8 cellular contexts compared by ENCODE assay signal in genomic region chr10:92239185-92239599, GRCh38. TPM values are rescaled to one million over a fixed set of nuclear protein-coding genes. Genes with fewer than 3 reads are reported as not detected.
DNase-seq lines count a peak whose midpoint lies in the region; ATAC-seq and TF ChIP-seq lines count a peak whose summit lies in the region.

No MANE protein-coding gene starts in this region.

- CTCF ChIA-PET in activated CD4-positive, alpha-beta T cell treated with anti-CD3 and anti-CD28 coated beads, Interleukin-2, amount 10 ng/mL, durations not matched to agents 7 days and 5 days (lab: Charles Lee), result interaction anchor here (1.4 kb wide), 1 partner anchor 18 kb away, joined by 3 read pairs; no protein-coding TSS in a partner anchor

- TF ChIP-seq POLR2A in breast epithelium (IDR thresholded peaks at IDR 0.05) (no peak), transverse colon (IDR thresholded peaks at IDR 0.05) (no peak)

- in situ Hi-C loops in transverse colon (cut with MboI; ENCODE audit: low pct_ligation_motif_present in 1 of 4, low pct_unique_long_range_greater_than_20kb in 1 of 4, low sequenced_read_pairs in 3 of 4), result no loop called here

- no peaks in the 10 kb centered on the region for H3K9me3 ChIP-seq in breast epithelium
- H3K9me3 ChIP-seq in lung (ENCODE audit: control insufficient read depth in 2 of 2, insufficient read depth in 1 of 2, low read length in 1 of 2), result no peaks in the 10 kb centered on the region
- no peaks in the 10 kb centered on the region for H3K9me3 ChIP-seq in transverse colon

- H3K27me3 Mint-ChIP-seq in activated CD4-positive, alpha-beta T cell treated with anti-CD3 and anti-CD28 coated beads, Interleukin-2, amount 10 ng/mL, durations not matched to agents 7 days and 5 days, result peaks cover 15% of the 10 kb centered on the region

- ATAC-seq in lung (ENCODE audit: insufficient read depth, low FRiP score) (no peak), GM18909 (IDR thresholded peaks at IDR 0.05; ENCODE audit: poor library complexity, unreplicated experiment) (no peak)

- TF ChIP-seq CTCF in breast epithelium (IDR thresholded peaks at IDR 0.05) (no peak), lung (IDR thresholded peaks at IDR 0.05; ENCODE audit: control extremely low read depth, extremely low read depth) (no peak), transverse colon (IDR thresholded peaks at IDR 0.05) (no peak)

- H3K27ac Mint-ChIP-seq in activated CD4-positive, alpha-beta T cell treated with anti-CD3 and anti-CD28 coated beads, Interleukin-2, amount 10 ng/mL, durations not matched to agents 7 days and 5 days, result peak overlapping the region; percentile 66

- no peak for TF ChIP-seq EP300 in transverse colon (IDR thresholded peaks at IDR 0.05; ENCODE audit: low read depth)

- peak overlapping the region; percentile 79 to 88 for H3K27ac ChIP-seq in breast epithelium
- H3K27ac ChIP-seq in lung (ENCODE audit: low read depth in 1 of 2, low read length in 1 of 2), result peak overlapping the region; percentile 84 to 89
- peak overlapping the region; percentile 80 to 93 (median 92) for H3K27ac ChIP-seq in transverse colon

- H3K4me1 ChIP-seq in breast epithelium, result peaks cover 0 to 7% of the 10 kb centered on the region in 2 donors
- H3K4me1 ChIP-seq in lung (ENCODE audit: control insufficient read depth in 2 of 2, insufficient read depth in 2 of 2, low read length in 2 of 2), result peaks cover 5 to 6% of the 10 kb centered on the region in 2 donors
- peaks cover 0 to 59% (median 32%) of the 10 kb centered on the region in 4 donors for H3K4me1 ChIP-seq in transverse colon

- intact Hi-C loops in breast epithelium (cut with DNase I; ENCODE audit: low total_unique reads) (no loop called here), transverse colon (cut with DNase I; ENCODE audit: low total_unique reads) (no loop called here)

- H3K36me3 Mint-ChIP-seq in activated CD4-positive, alpha-beta T cell treated with anti-CD3 and anti-CD28 coated beads, Interleukin-2, amount 10 ng/mL, durations not matched to agents 7 days and 5 days (ENCODE audit: low read depth), result peaks cover 19% of the 10 kb centered on the region

- peak overlapping the region; percentile 74 for H3K4me3 Mint-ChIP-seq in activated CD4-positive, alpha-beta T cell treated with anti-CD3 and anti-CD28 coated beads, Interleukin-2, amount 10 ng/mL, durations not matched to agents 7 days and 5 days

- H3K4me1 Mint-ChIP-seq in activated CD4-positive, alpha-beta T cell treated with anti-CD3 and anti-CD28 coated beads, Interleukin-2, amount 10 ng/mL, durations not matched to agents 7 days and 5 days, result peaks cover 34% of the 10 kb centered on the region

- no peaks in the 10 kb centered on the region for H3K9me3 Mint-ChIP-seq in activated CD4-positive, alpha-beta T cell treated with anti-CD3 and anti-CD28 coated beads, Interleukin-2, amount 10 ng/mL, durations not matched to agents 7 days and 5 days

- WGBS in lung, 2 donors, result 45 to 53% methylated on average over 27 of the region's 27 CpGs
- 20 to 43% methylated on average over 1 to 26 of the region's 27 CpGs for WGBS in transverse colon (ENCODE audit: low coverage in 1 of 2), 2 donors

- no peaks in the 10 kb centered on the region for H3K27me3 ChIP-seq in breast epithelium
- no peaks in the 10 kb centered on the region for H3K27me3 ChIP-seq in lung (ENCODE audit: control insufficient read depth, insufficient read depth)
- H3K27me3 ChIP-seq in transverse colon, result no peaks in the 10 kb centered on the region

- H3K36me3 ChIP-seq in breast epithelium, result no peaks in the 10 kb centered on the region
- peaks cover 0 to 2% of the 10 kb centered on the region in 2 donors for H3K36me3 ChIP-seq in lung (ENCODE audit: control insufficient read depth in 2 of 2, insufficient read depth in 2 of 2, low read length in 2 of 2)
- H3K36me3 ChIP-seq in transverse colon, result peaks cover 0 to under 1% (median 0%) of the 10 kb centered on the region in 4 donors

- no peak for DNase-seq in activated CD4-positive, alpha-beta T cell treated with anti-CD3 and anti-CD28 coated beads, Interleukin-2, amount 10 ng/mL, durations not matched to agents 7 days and 5 days
- no peak for DNase-seq in activated CD4-positive, alpha-beta T cell treated with anti-CD3 and anti-CD28 coated beads for 1 hour
- no peak for DNase-seq in breast epithelium (ENCODE audit: low spot score in 2 of 2)
- DNase-seq in lung (ENCODE audit: low spot score), result no peak
- no peak for DNase-seq in transverse colon
- DNase-seq in GM19238 (ENCODE audit: insufficient read length, low spot score), result no peak
- no peak for DNase-seq in NCI-H1436 (lab: John Stamatoyannopoulos, UW)

- POLR2A ChIA-PET in activated CD4-positive, alpha-beta T cell treated with anti-CD3 and anti-CD28 coated beads, Interleukin-2, amount 10 ng/mL, durations not matched to agents 7 days and 5 days (lab: Charles Lee), result no interaction called here

- H3K4me3 ChIP-seq in breast epithelium (peak overlapping the region; percentile 61 to 88 (median 81)), lung (peak overlapping the region; percentile 50), transverse colon (peak overlapping the region; percentile 59 to 81 (median 73))

RNA-seq across cellular contexts. Expression of gene CPEB3, which starts 51.7 kb away (rescaled TPM):
- 1 to 10 TPM; 2.2 to 2.6 TPM for total RNA-seq in activated CD4-positive, alpha-beta T cell treated with anti-CD3 and anti-CD28 coated beads, Interleukin-2, amount 10 ng/mL, durations not matched to agents 7 days and 5 days
- 10 to 100 TPM in 1 of 3 donors, 1 to 10 TPM in 2; 3.8 to 12.1 (median 5.2) TPM for total RNA-seq in breast epithelium
- 1 to 10 TPM; 4.3 to 5.1 TPM for total RNA-seq in lung
- 1 to 10 TPM; 1.1 to 1.3 TPM for polyA plus RNA-seq in lung
- 10 to 100 TPM; 10.9 to 24.3 (median 13.1) TPM for total RNA-seq in transverse colon

RNA-seq across cellular contexts. Expression of gene MARCHF5, which starts 51.8 kb away (rescaled TPM):
- total RNA-seq in activated CD4-positive, alpha-beta T cell treated with anti-CD3 and anti-CD28 coated beads, Interleukin-2, amount 10 ng/mL, durations not matched to agents 7 days and 5 days, result 10 to 100 TPM; 15.1 to 21.5 TPM
- total RNA-seq in breast epithelium (10 to 100 TPM; 15.5 to 33.5 (median 31.8) TPM), lung (10 to 100 TPM; 25.1 to 38.1 TPM), transverse colon (10 to 100 TPM in 2 of 4 donors, 1 to 10 TPM in 2; 1.8 to 17.8 (median 9.1) TPM)
- 10 to 100 TPM; 10.0 to 20.7 TPM for polyA plus RNA-seq in lung
